Comparison of ENCODE assay signal across 1 cellular context in genomic region chr20:19757487-19757972, GRCh38.
A peak's percentile ranks its signal among the peaks of the same experiment; 100 is the strongest.
TF ChIP-seq lines count a peak whose summit lies in the region.

No MANE protein-coding gene starts in this region.

TF ChIP-seq in HepG2, 621 proteins besides CTCF, POLR2A, EP300 and RAD21 (continued from another document and continues in another):
- TF ChIP-seq KIAA2018 (CRISPR knock-in tag; IDR thresholded peaks at IDR 0.05; ENCODE audit: borderline replicate concordance) (no peak), ZNF597 (CRISPR knock-in tag; IDR thresholded peaks at IDR 0.05) (no peak), ASH2L (IDR thresholded peaks at IDR 0.05; ENCODE audit: insufficient read length, low read depth, low read length) (peak; percentile 46), NR2F1 (CRISPR knock-in tag; IDR thresholded peaks at IDR 0.05) (no peak), RNF219 (CRISPR knock-in tag; IDR thresholded peaks at IDR 0.05) (no peak; the same call in 1 of the 2 replicates), ZNF275 (CRISPR knock-in tag; IDR thresholded peaks at IDR 0.05; ENCODE audit: borderline replicate concordance) (no peak; the same call in 1 of the 2 replicates), TAF1 (CRISPR knock-in tag; IDR thresholded peaks at IDR 0.05) (0 out of 2 replicates have a peak, but pooled peaks have one; percentile 31), ZNF280B (CRISPR knock-in tag; IDR thresholded peaks at IDR 0.05; ENCODE audit: borderline replicate concordance) (0 out of 2 replicates have a peak, but pooled peaks have one; percentile 19), FOXP4 (CRISPR knock-in tag; IDR thresholded peaks at IDR 0.05) (no peak), THRA (CRISPR knock-in tag; IDR thresholded peaks at IDR 0.05; ENCODE audit: borderline replicate concordance) (peak; percentile 36; the same call in 1 of the 2 replicates), ZFP41 (CRISPR knock-in tag; IDR thresholded peaks at IDR 0.05; ENCODE audit: borderline replicate concordance) (no peak), CHD4 (IDR thresholded peaks at IDR 0.05; ENCODE audit: borderline replicate concordance, low read length) (no peak), KDM5B (CRISPR knock-in tag; IDR thresholded peaks at IDR 0.05; ENCODE audit: borderline replicate concordance) (peak; percentile 85), NFYC (CRISPR knock-in tag; IDR thresholded peaks at IDR 0.05) (0 out of 2 replicates have a peak, but pooled peaks have one; percentile 7), SRY (CRISPR knock-in tag; IDR thresholded peaks at IDR 0.05) (peak; percentile 16; the same call in 1 of the 2 replicates), MAFK (conservative IDR thresholded peaks at IDR 0.05 in 1 of 2, IDR thresholded peaks at IDR 0.05 in 1 of 2; ENCODE audit: low read length in 2 of 2) (no peak), ZNF879 (CRISPR knock-in tag; IDR thresholded peaks at IDR 0.05) (no peak), ARID3A (IDR thresholded peaks at IDR 0.05; ENCODE audit: low read depth, low read length) (no peak), AKNA (CRISPR knock-in tag; IDR thresholded peaks at IDR 0.05; ENCODE audit: borderline replicate concordance) (no peak), HOMEZ (CRISPR knock-in tag; IDR thresholded peaks at IDR 0.05; ENCODE audit: low read depth) (no peak)
